In genomic region chr19:56594783-56595547, GRCh38 we compare ENCODE assay signal across 8 cellular contexts. TPM values are rescaled to one million over a fixed set of nuclear protein-coding genes. Genes with fewer than 3 reads are reported as not detected.
A peak's percentile ranks its signal among the peaks of the same experiment; 100 is the strongest.
DNase-seq lines count a peak whose midpoint lies in the region; ATAC-seq and TF ChIP-seq lines count a peak whose summit lies in the region.

ZNF71 (plus strand) TSS chr19:56595302; CDS start chr19:56601559, 6,257 bp downstream.

- peak within 1 kb of the TSS; percentile 76 to 89 for H3K4me3 ChIP-seq in aorta (ENCODE audit: low read length in 2 of 2)

- no peaks in the 10 kb centered on the region for H3K36me3 ChIP-seq in aorta (ENCODE audit: control insufficient read depth in 1 of 2, insufficient read depth in 2 of 2, low read length in 1 of 2)

- peak; percentile 96 for ATAC-seq in HG02798 (IDR thresholded peaks at IDR 0.05; ENCODE audit: poor library complexity, unreplicated experiment)
- ATAC-seq in aorta (ENCODE audit: low FRiP score) = peak; percentile 96

- peaks cover 5% of the 10 kb centered on the region for H3K9me3 ChIP-seq in aorta (ENCODE audit: control insufficient read depth, low read length)

- intact Hi-C loops in aorta (cut with DNase I) = loop anchor here in 1 of 2 donors (1.0 kb wide), 1 partner anchor 28 kb away; the partner anchor contains the start of gene ZNF470

- H3K27me3 ChIP-seq in aorta (ENCODE audit: control insufficient read depth in 1 of 2, insufficient read depth in 2 of 2, low read length in 1 of 2) = no peaks in the 10 kb centered on the region

- H3K27ac ChIP-seq in aorta (ENCODE audit: low read depth in 1 of 2, low read length in 2 of 2) = peak within 1 kb of the TSS in 1 of 2 donors; percentile 11

- WGBS in aorta, 2 donors = 1% methylated on average over 48 to 52 of the region's 52 CpGs

- H3K4me1 ChIP-seq in aorta (ENCODE audit: control insufficient read depth in 1 of 2, insufficient read depth in 2 of 2, low read length in 2 of 2) = no peaks in the 10 kb centered on the region

- DNase-seq in NCI-H1694 treated with DMSO at 0.1 percent for 48 hours (lab: John Stamatoyannopoulos, UW) (peak; percentile 63), T1000 (lab: John Stamatoyannopoulos, UW) (peak; percentile 83), astrocyte of the hippocampus (ENCODE audit: low read depth, low spot score) (peak; percentile 96), hippocampal formation (lab: John Stamatoyannopoulos, UW) (peak; percentile 57 to 85), renal cortical epithelial cell (ENCODE audit: low read depth) (peak; percentile 53), aorta (peak; percentile 94 to 97)

- peak; percentile 39 for TF ChIP-seq POLR2A in GM10847 (IDR thresholded peaks at IDR 0.05; ENCODE audit: extremely low read depth, insufficient read length)

RNA-seq across cellular contexts. Expression of gene ZNF71, which starts in this region (rescaled TPM):
- total RNA-seq in renal cortical epithelial cell = 7.5 and 15.8 TPM in 2 replicates
- total RNA-seq in aorta = 10 to 100 TPM in 1 of 2 donors, 1 to 10 TPM in 1; 9.7 to 10.5 TPM
- 1 to 10 TPM; 2.6 to 4.8 TPM for polyA plus RNA-seq in aorta
